22 cellular contexts compared by ENCODE assay signal in genomic region chr10:102437515-102437914, GRCh38. TPM values are rescaled to one million over a fixed set of nuclear protein-coding genes. Genes with fewer than 3 reads are reported as not detected.
DNase-seq lines count a peak whose midpoint lies in the region; ATAC-seq and FAIRE-seq lines count a peak whose summit lies in the region.
"Had no signal": no experiment of that assay in that cellular context is flagged by ENCODE, and none has a peak within 500 bp of the region (broad histone marks: within the 10 kb centered on the region; RNA-seq: fewer than 3 reads in every experiment).

No MANE protein-coding gene starts in this region.

- H3K9me3 Mint-ChIP-seq in activated CD4-positive, alpha-beta T cell treated with anti-CD3 and anti-CD28 coated beads for 36 hours (ENCODE audit: low read depth): no peaks in the 10 kb centered on the region
- H3K9me3 Mint-ChIP-seq in activated CD4-positive, alpha-beta memory T cell treated with anti-CD3 and anti-CD28 coated beads, Interleukin-2, amount 10 ng/mL, durations not matched to agents 7 days and 5 days: no peaks in the 10 kb centered on the region
- H3K9me3 Mint-ChIP-seq in naive thymus-derived CD4-positive, alpha-beta T cell: peaks cover 0 to 5% (median 0%) of the 10 kb centered on the region in 11 donors
- H3K9me3 Mint-ChIP-seq: H9, memory B cell had no signal

- H3K4me1 Mint-ChIP-seq in activated CD4-positive, alpha-beta T cell treated with anti-CD3 and anti-CD28 coated beads for 36 hours: peaks cover 42% of the 10 kb centered on the region
- H3K4me1 Mint-ChIP-seq in activated CD4-positive, alpha-beta memory T cell treated with anti-CD3 and anti-CD28 coated beads, Interleukin-2, amount 10 ng/mL, durations not matched to agents 7 days and 5 days: peaks cover 56% of the 10 kb centered on the region
- peaks cover 41 to 64% (median 53%) of the 10 kb centered on the region in 7 donors for H3K4me1 Mint-ChIP-seq in naive thymus-derived CD4-positive, alpha-beta T cell

- H3K27ac Mint-ChIP-seq in activated CD4-positive, alpha-beta T cell treated with anti-CD3 and anti-CD28 coated beads for 36 hours: no peak overlapping the region
- H3K27ac Mint-ChIP-seq in activated CD4-positive, alpha-beta memory T cell treated with anti-CD3 and anti-CD28 coated beads, Interleukin-2, amount 10 ng/mL, durations not matched to agents 7 days and 5 days: peak overlapping the region; percentile 37
- H3K27ac Mint-ChIP-seq in naive thymus-derived CD4-positive, alpha-beta T cell: peak overlapping the region in 8 of 9 donors; percentile 13 to 95 (median 77)
- H3K27ac Mint-ChIP-seq: H9, memory B cell had no signal

- no peaks in the 10 kb centered on the region for H3K36me3 ChIP-seq in naive thymus-derived CD4-positive, alpha-beta T cell (ENCODE audit: control insufficient read depth in 2 of 3, insufficient read depth in 3 of 3, low read length in 3 of 3)
- H3K36me3 ChIP-seq: esophagus squamous epithelium, SJSA1, uterus had no signal

- H3K4me3 Mint-ChIP-seq in activated CD4-positive, alpha-beta T cell treated with anti-CD3 and anti-CD28 coated beads for 36 hours: peak overlapping the region; percentile 77
- H3K4me3 Mint-ChIP-seq in activated CD4-positive, alpha-beta memory T cell treated with anti-CD3 and anti-CD28 coated beads, Interleukin-2, amount 10 ng/mL, durations not matched to agents 7 days and 5 days: peak overlapping the region; percentile 90
- peak overlapping the region; percentile 72 to 94 (median 87) for H3K4me3 Mint-ChIP-seq in naive thymus-derived CD4-positive, alpha-beta T cell
- H3K4me3 Mint-ChIP-seq: H9, memory B cell had no signal

- CTCF ChIA-PET in activated CD4-positive, alpha-beta T cell treated with anti-CD3 and anti-CD28 coated beads for 36 hours (lab: Charles Lee): interaction anchor here (0.6 kb wide), 1 partner anchor 207 kb away, joined by 3 read pairs; no protein-coding TSS in a partner anchor
- CTCF ChIA-PET in activated CD4-positive, alpha-beta memory T cell treated with anti-CD3 and anti-CD28 coated beads, Interleukin-2, amount 10 ng/mL, durations not matched to agents 7 days and 5 days (lab: Charles Lee): interaction anchor here (0.7 to 1.7 kb wide), 4 partner anchors 14 to 73 kb away, joined by 3 to 14 read pairs (median 6); partner anchors contain the start of gene C10orf95
- CTCF ChIA-PET in naive thymus-derived CD4-positive, alpha-beta T cell (lab: Charles Lee): no interaction called here

- H3K36me3 Mint-ChIP-seq in activated CD4-positive, alpha-beta T cell treated with anti-CD3 and anti-CD28 coated beads for 36 hours (ENCODE audit: low read depth): peaks cover 9% of the 10 kb centered on the region
- H3K36me3 Mint-ChIP-seq in activated CD4-positive, alpha-beta memory T cell treated with anti-CD3 and anti-CD28 coated beads, Interleukin-2, amount 10 ng/mL, durations not matched to agents 7 days and 5 days (ENCODE audit: low read depth): peaks cover 22% of the 10 kb centered on the region
- peaks cover 0 to 12% (median 0%) of the 10 kb centered on the region in 5 donors for H3K36me3 Mint-ChIP-seq in naive thymus-derived CD4-positive, alpha-beta T cell
- H3K36me3 Mint-ChIP-seq: memory B cell had no signal

- no peaks in the 10 kb centered on the region for H3K9me3 ChIP-seq in naive thymus-derived CD4-positive, alpha-beta T cell (ENCODE audit: control insufficient read depth in 2 of 3, low read length in 3 of 3)
- H3K9me3 ChIP-seq: esophagus squamous epithelium, SJSA1, uterus had no signal

- ATAC-seq in activated CD4-positive, alpha-beta T cell treated with anti-CD3 and anti-CD28 coated beads for 36 hours: no peak
- ATAC-seq in naive thymus-derived CD4-positive, alpha-beta T cell: no peak

- no peak overlapping the region for H3K27ac ChIP-seq in naive thymus-derived CD4-positive, alpha-beta T cell (ENCODE audit: low read depth, low read length)
- H3K27ac ChIP-seq: esophagus squamous epithelium, SJSA1, uterus had no signal

- H3K27me3 ChIP-seq in naive thymus-derived CD4-positive, alpha-beta T cell (ENCODE audit: control insufficient read depth in 2 of 2, insufficient read depth in 2 of 2, low read length in 2 of 2): no peaks in the 10 kb centered on the region
- H3K27me3 ChIP-seq: SJSA1, uterus had no signal

- peaks cover 19 to 41% of the 10 kb centered on the region in 2 donors for H3K4me1 ChIP-seq in naive thymus-derived CD4-positive, alpha-beta T cell (ENCODE audit: control insufficient read depth in 2 of 2, insufficient read depth in 2 of 2, low read length in 2 of 2)
- H3K4me1 ChIP-seq: uterus had no signal

- no peak for DNase-seq in activated CD4-positive, alpha-beta T cell treated with anti-CD3 and anti-CD28 coated beads for 36 hours
- no peak for DNase-seq in activated CD4-positive, alpha-beta T cell treated with anti-CD3 and anti-CD28 coated beads for 4 hours
- no peak for DNase-seq in activated CD4-positive, alpha-beta memory T cell treated with anti-CD3 and anti-CD28 coated beads, Interleukin-2, amount 10 ng/mL, durations not matched to agents 7 days and 5 days
- no peak for DNase-seq in naive thymus-derived CD4-positive, alpha-beta T cell
- DNase-seq in frontal cortex (ENCODE audit: low spot score in 2 of 2) (no peak), anterior cingulate cortex (lab: John Stamatoyannopoulos, UW) (no peak)
- DNase-seq: activated CD4-positive, alpha-beta T cell treated with anti-CD3 and anti-CD28 coated beads, Interleukin-2, amount 50 U/mL, for 4 hours; C1 segment of cervical spinal cord; DMS79 treated with DMSO at 0.1 percent for 48 hours; esophagus squamous epithelium; H9; head of caudate nucleus; NCI-H1092 treated with DMSO at 0.1 percent for 48 hours; NCI-H526; OCI-M1; retina; stimulated activated CD4-positive, alpha-beta T cell treated with anti-CD3 and anti-CD28 coated beads, Interleukin-15, amount 100 ng/mL, for 24 hours; uterus had no signal

- FAIRE-seq in frontal cortex (lab: Jason Lieb, UNC): no peak
- FAIRE-seq: bronchial epithelial cell had no signal

- POLR2A ChIA-PET in activated CD4-positive, alpha-beta T cell treated with anti-CD3 and anti-CD28 coated beads for 36 hours (lab: Charles Lee): no interaction called here
- POLR2A ChIA-PET in activated CD4-positive, alpha-beta memory T cell treated with anti-CD3 and anti-CD28 coated beads, Interleukin-2, amount 10 ng/mL, durations not matched to agents 7 days and 5 days (lab: Charles Lee): interaction anchor here (3.3 to 3.5 kb wide), 2 partner anchors 13 to 16 kb away, joined by 36 to 70 read pairs; partner anchors contain the start of genes C10orf95 and FBXL15
- POLR2A ChIA-PET in naive thymus-derived CD4-positive, alpha-beta T cell (lab: Charles Lee): interaction anchor here (8.1 kb wide), 1 partner anchor 15 kb away, joined by 133 read pairs; the partner anchor contains the start of gene FBXL15

- intact Hi-C loops in activated CD4-positive, alpha-beta T cell treated with anti-CD3 and anti-CD28 coated beads for 36 hours (cut with DNase I, micrococcal nuclease): loop anchor here in 1 of 2 experiments (10.0 kb wide), 1 partner anchor 957 kb away; the partner anchor contains the start of genes ATP5MK and PDCD11
- intact Hi-C loops in naive thymus-derived CD4-positive, alpha-beta T cell (cut with micrococcal nuclease): loop anchor here in 1 of 2 donors (10.0 kb wide), 1 partner anchor 623 kb away; the partner anchor contains the start of gene OGA

- no peaks in the 10 kb centered on the region for H3K27me3 Mint-ChIP-seq in activated CD4-positive, alpha-beta T cell treated with anti-CD3 and anti-CD28 coated beads for 36 hours
- H3K27me3 Mint-ChIP-seq in activated CD4-positive, alpha-beta memory T cell treated with anti-CD3 and anti-CD28 coated beads, Interleukin-2, amount 10 ng/mL, durations not matched to agents 7 days and 5 days: no peaks in the 10 kb centered on the region
- no peaks in the 10 kb centered on the region for H3K27me3 Mint-ChIP-seq in naive thymus-derived CD4-positive, alpha-beta T cell

- H3K4me3 ChIP-seq in naive thymus-derived CD4-positive, alpha-beta T cell (ENCODE audit: low read length): no peak overlapping the region
- H3K4me3 ChIP-seq: esophagus squamous epithelium, SJSA1, uterus had no signal

RNA-seq across cellular contexts. Expression of gene CUEDC2, which starts 5.1 kb away (rescaled TPM):
- 10 to 100 TPM; 60.8 to 72.7 TPM for total RNA-seq in activated CD4-positive, alpha-beta T cell treated with anti-CD3 and anti-CD28 coated beads for 36 hours
- 10 to 100 TPM; 60.9 to 64.5 TPM for total RNA-seq in activated CD4-positive, alpha-beta memory T cell treated with anti-CD3 and anti-CD28 coated beads, Interleukin-2, amount 10 ng/mL, durations not matched to agents 7 days and 5 days
- 10 to 100 TPM; 27.0 to 69.0 (median 31.9) TPM for total RNA-seq in naive thymus-derived CD4-positive, alpha-beta T cell
- polyA plus RNA-seq in naive thymus-derived CD4-positive, alpha-beta T cell: 10 to 100 TPM; 60.1 to 67.2 TPM
- 53.0 TPM for total RNA-seq in frontal cortex

RNA-seq across cellular contexts. Expression of gene C10orf95, which starts 13.8 kb away (rescaled TPM):
- total RNA-seq in activated CD4-positive, alpha-beta T cell treated with anti-CD3 and anti-CD28 coated beads for 36 hours: under 1 TPM; 0.27 to 0.32 TPM
- total RNA-seq in activated CD4-positive, alpha-beta memory T cell treated with anti-CD3 and anti-CD28 coated beads, Interleukin-2, amount 10 ng/mL, durations not matched to agents 7 days and 5 days: under 1 TPM in 1 of 2 experiments, not detected in 1; 0.33 TPM
- under 1 TPM in 4 of 5 experiments, not detected in 1; 0.19 to 0.78 (median 0.51) TPM for total RNA-seq in naive thymus-derived CD4-positive, alpha-beta T cell
- polyA plus RNA-seq in naive thymus-derived CD4-positive, alpha-beta T cell: under 1 TPM; 0.32 to 0.41 TPM
- total RNA-seq in frontal cortex: 0.82 TPM
- total RNA-seq: A172, H9, SJSA1 had no signal

RNA-seq across cellular contexts. Expression of gene FBXL15, which starts 16.9 kb away (rescaled TPM):
- total RNA-seq in activated CD4-positive, alpha-beta T cell treated with anti-CD3 and anti-CD28 coated beads for 36 hours: 10 to 100 TPM in 1 of 2 experiments, 1 to 10 TPM in 1; 5.4 to 11.9 TPM
- 10 to 100 TPM; 13.5 to 14.3 TPM for total RNA-seq in activated CD4-positive, alpha-beta memory T cell treated with anti-CD3 and anti-CD28 coated beads, Interleukin-2, amount 10 ng/mL, durations not matched to agents 7 days and 5 days
- total RNA-seq in naive thymus-derived CD4-positive, alpha-beta T cell: 10 to 100 TPM; 10.8 to 21.0 (median 14.1) TPM
- 10 to 100 TPM; 26.7 to 40.4 TPM for polyA plus RNA-seq in naive thymus-derived CD4-positive, alpha-beta T cell
- total RNA-seq in frontal cortex: 13.5 TPM

RNA-seq across cellular contexts. Expression of gene PSD, which starts 18.9 kb away (rescaled TPM):
- 10 to 100 TPM in 1 of 2 experiments, 1 to 10 TPM in 1; 9.1 to 11.2 TPM for total RNA-seq in activated CD4-positive, alpha-beta T cell treated with anti-CD3 and anti-CD28 coated beads for 36 hours
- 1 to 10 TPM; 1.4 TPM for total RNA-seq in activated CD4-positive, alpha-beta memory T cell treated with anti-CD3 and anti-CD28 coated beads, Interleukin-2, amount 10 ng/mL, durations not matched to agents 7 days and 5 days
- 10 to 100 TPM in 3 of 5 experiments, 1 to 10 TPM in 2; 3.5 to 16.9 (median 11.2) TPM for total RNA-seq in naive thymus-derived CD4-positive, alpha-beta T cell
- 1 to 10 TPM; 3.9 to 4.5 TPM for polyA plus RNA-seq in naive thymus-derived CD4-positive, alpha-beta T cell
- 98.2 TPM for total RNA-seq in frontal cortex
- total RNA-seq: A172 had no signal

RNA-seq across cellular contexts. Expression of gene NFKB2, which starts 42.0 kb away (rescaled TPM):
- total RNA-seq in activated CD4-positive, alpha-beta T cell treated with anti-CD3 and anti-CD28 coated beads for 36 hours: 100 to 1,000 TPM; 228 to 238 TPM
- 100 to 1,000 TPM; 121 to 122 TPM for total RNA-seq in activated CD4-positive, alpha-beta memory T cell treated with anti-CD3 and anti-CD28 coated beads, Interleukin-2, amount 10 ng/mL, durations not matched to agents 7 days and 5 days
- 100 to 1,000 TPM; 146 to 271 (median 222) TPM for total RNA-seq in naive thymus-derived CD4-positive, alpha-beta T cell
- 10 to 100 TPM in 1 of 2 donors, 1 to 10 TPM in 1; 8.7 to 13.1 TPM for polyA plus RNA-seq in naive thymus-derived CD4-positive, alpha-beta T cell
- total RNA-seq in frontal cortex: 0.41 TPM
